In genomic region chr2:168518555-168519066, GRCh38 we compare ENCODE assay signal across 8 cellular contexts.
DNase-seq lines count a peak whose midpoint lies in the region; ATAC-seq lines count a peak whose summit lies in the region.

No MANE protein-coding gene starts in this region.

- intact Hi-C loops in dendritic cell treated with granulocyte-macrophage colony-stimulating factor and Interleukin-4, amounts not matched to agents 40 ng/mL and 50 ng/mL, for 4 days (cut with micrococcal nuclease) = no loop called here

- H3K36me3 ChIP-seq in neuron (ENCODE audit: insufficient read depth, low read length) (no peaks in the 10 kb centered on the region), Karpas-422 (ENCODE audit: insufficient read depth, low read length) (no peaks in the 10 kb centered on the region)

- H3K4me3 Mint-ChIP-seq in dendritic cell treated with granulocyte-macrophage colony-stimulating factor and Interleukin-4, amounts not matched to agents 40 ng/mL and 50 ng/mL, for 4 days = no peak overlapping the region
- no peak overlapping the region for H3K4me3 Mint-ChIP-seq in natural killer cell treated with Interleukin-12 subunit alpha and Interleukin-12 subunit beta and Interleukin-15 and Interleukin-18, amount 100 ng/mL, for 72 hours

- H3K9me3 Mint-ChIP-seq in dendritic cell treated with granulocyte-macrophage colony-stimulating factor and Interleukin-4, amounts not matched to agents 40 ng/mL and 50 ng/mL, for 4 days = no peaks in the 10 kb centered on the region
- H3K9me3 Mint-ChIP-seq in natural killer cell treated with Interleukin-12 subunit alpha and Interleukin-12 subunit beta and Interleukin-15 and Interleukin-18, amount 100 ng/mL, for 72 hours = no peaks in the 10 kb centered on the region

- no peak for DNase-seq in natural killer cell treated with Interleukin-12 subunit alpha and Interleukin-12 subunit beta and Interleukin-15 and Interleukin-18, amount 100 ng/mL, for 72 hours (ENCODE audit: low spot score)
- DNase-seq in H4 (ENCODE audit: low spot score) (no peak), Karpas-422 (no peak), hepatic stellate cell (ENCODE audit: low spot score) (no peak)

- H3K79me2 ChIP-seq in Karpas-422 (ENCODE audit: low read length) = no peaks in the 10 kb centered on the region

- no peak overlapping the region for H3K9ac ChIP-seq in Karpas-422 (ENCODE audit: low read length)

- no peak overlapping the region for H3K27ac ChIP-seq in Karpas-422 (ENCODE audit: low read length)

- no peaks in the 10 kb centered on the region for H3K36me3 Mint-ChIP-seq in dendritic cell treated with granulocyte-macrophage colony-stimulating factor and Interleukin-4, amounts not matched to agents 40 ng/mL and 50 ng/mL, for 4 days (ENCODE audit: low read depth)
- H3K36me3 Mint-ChIP-seq in natural killer cell treated with Interleukin-12 subunit alpha and Interleukin-12 subunit beta and Interleukin-15 and Interleukin-18, amount 100 ng/mL, for 72 hours = no peaks in the 10 kb centered on the region

- no peaks in the 10 kb centered on the region for H3K27me3 ChIP-seq in neuron (ENCODE audit: insufficient read depth, low read length)
- H3K27me3 ChIP-seq in Karpas-422 (ENCODE audit: low read length) = no peaks in the 10 kb centered on the region

- H3K4me1 Mint-ChIP-seq in dendritic cell treated with granulocyte-macrophage colony-stimulating factor and Interleukin-4, amounts not matched to agents 40 ng/mL and 50 ng/mL, for 4 days (ENCODE audit: low read depth) = peaks cover 41% of the 10 kb centered on the region
- H3K4me1 Mint-ChIP-seq in natural killer cell treated with Interleukin-12 subunit alpha and Interleukin-12 subunit beta and Interleukin-15 and Interleukin-18, amount 100 ng/mL, for 72 hours (ENCODE audit: low read depth in 2 of 2) = peaks cover 31 to 32% of the 10 kb centered on the region in 2 donors

- no peaks in the 10 kb centered on the region for H4K20me1 ChIP-seq in Karpas-422 (ENCODE audit: insufficient read depth, low read depth, low read length)

- H3K4me1 ChIP-seq in neuron (ENCODE audit: insufficient read depth, low read length) (peaks cover 20% of the 10 kb centered on the region), Karpas-422 (ENCODE audit: low read length) (no peaks in the 10 kb centered on the region)

- H3K9me3 ChIP-seq in neuron (ENCODE audit: low read length) = no peaks in the 10 kb centered on the region
- H3K9me3 ChIP-seq in Karpas-422 (ENCODE audit: low read length) = no peaks in the 10 kb centered on the region

- H3K4me2 ChIP-seq in Karpas-422 (ENCODE audit: low read depth, low read length, poor library complexity, severe bottlenecking) = no peak overlapping the region

- no peak overlapping the region for H2AFZ ChIP-seq in neuron (ENCODE audit: low read depth, low read length)
- no peak overlapping the region for H2AFZ ChIP-seq in Karpas-422 (ENCODE audit: low read length)

- no peaks in the 10 kb centered on the region for H3K9me2 ChIP-seq in Karpas-422 (replicated peaks; ENCODE audit: insufficient read depth, low read length)

- H3K27me3 Mint-ChIP-seq in dendritic cell treated with granulocyte-macrophage colony-stimulating factor and Interleukin-4, amounts not matched to agents 40 ng/mL and 50 ng/mL, for 4 days = no peaks in the 10 kb centered on the region
- H3K27me3 Mint-ChIP-seq in natural killer cell treated with Interleukin-12 subunit alpha and Interleukin-12 subunit beta and Interleukin-15 and Interleukin-18, amount 100 ng/mL, for 72 hours = no peaks in the 10 kb centered on the region

- ATAC-seq in GM19351 (IDR thresholded peaks at IDR 0.05; ENCODE audit: unreplicated experiment) = peak; percentile 44
- peak; percentile 30 for ATAC-seq in HG03558 (IDR thresholded peaks at IDR 0.05; ENCODE audit: extremely low read depth, unreplicated experiment)
- ATAC-seq in natural killer cell treated with Interleukin-12 subunit alpha and Interleukin-12 subunit beta and Interleukin-15 and Interleukin-18, amount 100 ng/mL, for 72 hours = no peak

- H3K4me3 ChIP-seq in neuron (ENCODE audit: low read length) = peak overlapping the region; percentile 34
- no peak overlapping the region for H3K4me3 ChIP-seq in Karpas-422 (ENCODE audit: low read length)

- peak overlapping the region; percentile 51 for H3K27ac Mint-ChIP-seq in dendritic cell treated with granulocyte-macrophage colony-stimulating factor and Interleukin-4, amounts not matched to agents 40 ng/mL and 50 ng/mL, for 4 days
- H3K27ac Mint-ChIP-seq in natural killer cell treated with Interleukin-12 subunit alpha and Interleukin-12 subunit beta and Interleukin-15 and Interleukin-18, amount 100 ng/mL, for 72 hours = no peak overlapping the region

Comparison
In these comparisons a context has a peak if more than half of its experiments do, and no peak if none do; other contexts are left out.
1. ATAC-seq: peak in GM19351 (single experiment) and HG03558 (single experiment); none in natural killer cell treated with Interleukin-12 subunit alpha and Interleukin-12 subunit beta and Interleukin-15 and Interleukin-18, amount 100 ng/mL, for 72 hours (0 of 2).